ENCODE assay signal across 17 cellular contexts in the genomic region with DNA sequence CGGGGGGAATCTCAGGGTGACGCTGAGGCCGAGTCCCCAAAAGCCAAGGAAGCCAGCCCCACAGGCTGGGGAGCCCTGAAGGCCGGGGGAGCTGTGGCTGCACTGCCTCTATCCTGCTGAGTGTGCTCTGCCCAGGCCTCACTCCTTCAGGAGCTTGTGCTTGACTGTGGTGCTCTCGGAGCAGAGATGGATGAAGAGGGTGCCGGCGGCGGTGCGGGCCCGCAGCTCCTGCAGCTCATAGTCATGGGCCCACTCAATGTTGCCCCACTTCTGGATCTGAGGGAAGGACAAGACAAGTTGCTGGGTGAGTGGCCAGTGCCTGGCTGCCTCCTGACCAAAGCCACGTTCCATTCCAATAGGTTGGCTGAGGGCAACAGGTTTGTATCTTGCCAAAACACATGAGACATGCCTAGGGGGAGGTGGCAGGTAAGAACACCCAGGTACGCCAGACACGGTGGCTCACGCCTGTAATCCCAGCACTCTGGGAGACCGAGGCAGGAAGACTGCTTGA. TPM values are rescaled to one million over a fixed set of nuclear protein-coding genes. Genes with fewer than 3 reads are reported as not detected.
"Had no signal": no experiment of that assay in that cellular context is flagged by ENCODE, and none has a peak within 500 bp of the region (broad histone marks: within the 10 kb centered on the region; RNA-seq: fewer than 3 reads in every experiment).

No MANE protein-coding gene starts in this region.

- H3K4me3 ChIP-seq: ascending aorta, colonic mucosa, gastrocnemius medialis, lung, psoas muscle, vagina had no signal

- H3K4me1 ChIP-seq: ascending aorta, colonic mucosa, vagina had no signal

- DNase-seq: activated CD4-positive, alpha-beta memory T cell treated with anti-CD3 and anti-CD28 coated beads, Interleukin-2, amount 10 ng/mL, durations not matched to agents 7 days and 5 days; activated CD4-positive, alpha-beta T cell treated with anti-CD3 and anti-CD28 coated beads for 1 hour; activated gamma-delta T cell; activated T-cell treated with anti-CD3 and anti-CD28 coated beads, Interleukin-2, amount 50 U/mL, for 48 hours; caudate nucleus; colonic mucosa; effector CD8-positive, alpha-beta T cell; gastrocnemius medialis; kidney; midbrain; psoas muscle; stimulated activated CD4-positive, alpha-beta T cell treated with anti-CD3 and anti-CD28 coated beads, Interleukin-4, amount 100 ng/mL, for 4 hours; SW 1271 had no signal

- H3K27me3 ChIP-seq: ascending aorta, colonic mucosa, gastrocnemius medialis, vagina had no signal

- H3K9me3 ChIP-seq: ascending aorta, colonic mucosa, gastrocnemius medialis, psoas muscle, vagina had no signal

- H3K27ac ChIP-seq: ascending aorta, colonic mucosa, epithelial cell of prostate, vagina had no signal

- H3K36me3 ChIP-seq: colonic mucosa had no signal

RNA-seq across cellular contexts. Expression of a gene that starts 45.8 kb away (rescaled TPM):
- total RNA-seq: activated CD4-positive, alpha-beta memory T cell treated with anti-CD3 and anti-CD28 coated beads, Interleukin-2, amount 10 ng/mL, durations not matched to agents 7 days and 5 days had no signal
